Comparison of ENCODE assay signal across 10 cellular contexts in genomic region chr13:52070929-52071523, GRCh38. TPM values are rescaled to one million over a fixed set of nuclear protein-coding genes. Genes with fewer than 3 reads are reported as not detected.
DNase-seq lines count a peak whose midpoint lies in the region; ATAC-seq lines count a peak whose summit lies in the region.
"Had no signal": no experiment of that assay in that cellular context is flagged by ENCODE, and none has a peak within 500 bp of the region (broad histone marks: within the 10 kb centered on the region; RNA-seq: fewer than 3 reads in every experiment).

No MANE protein-coding gene starts in this region.

- H3K27me3 Mint-ChIP-seq in stimulated activated memory B cell treated with anti-CD40 and anti-IgM and Interleukin-4, amounts not matched to agents 10 μg/mL and 1 μg/mL and 100 μg/mL, for 72 hours: peaks cover 44% of the 10 kb centered on the region

- ATAC-seq in HG03135 (IDR thresholded peaks at IDR 0.05; ENCODE audit: unreplicated experiment): no peak
- no peak for ATAC-seq in stimulated activated memory B cell treated with anti-CD40 and anti-IgM and Interleukin-4, amounts not matched to agents 10 μg/mL and 1 μg/mL and 100 μg/mL, for 72 hours
- no peak for ATAC-seq in HG03045 (IDR thresholded peaks at IDR 0.05; ENCODE audit: unreplicated experiment)
- ATAC-seq: pancreas had no signal

- H3K4me1 Mint-ChIP-seq in stimulated activated memory B cell treated with anti-CD40 and anti-IgM and Interleukin-4, amounts not matched to agents 10 μg/mL and 1 μg/mL and 100 μg/mL, for 72 hours: no peaks in the 10 kb centered on the region

- H3K36me3 ChIP-seq in MG63: no peaks in the 10 kb centered on the region
- H3K36me3 ChIP-seq: pancreas had no signal

- no peak overlapping the region for H3K4me3 Mint-ChIP-seq in stimulated activated memory B cell treated with anti-CD40 and anti-IgM and Interleukin-4, amounts not matched to agents 10 μg/mL and 1 μg/mL and 100 μg/mL, for 72 hours

- peaks cover 7% of the 10 kb centered on the region for H3K36me3 Mint-ChIP-seq in stimulated activated memory B cell treated with anti-CD40 and anti-IgM and Interleukin-4, amounts not matched to agents 10 μg/mL and 1 μg/mL and 100 μg/mL, for 72 hours

- no peak overlapping the region for H3K4me3 ChIP-seq in MG63
- H3K4me3 ChIP-seq: pancreas had no signal

- peaks cover 11% of the 10 kb centered on the region for H3K9me3 Mint-ChIP-seq in stimulated activated memory B cell treated with anti-CD40 and anti-IgM and Interleukin-4, amounts not matched to agents 10 μg/mL and 1 μg/mL and 100 μg/mL, for 72 hours

- peak; percentile 40 for DNase-seq in COLO668 (lab: John Stamatoyannopoulos, UW; ENCODE audit: unreplicated experiment)
- DNase-seq in HT1080 (ENCODE audit: low read depth): peak; percentile 61
- DNase-seq in activated CD4-positive, alpha-beta T cell treated with anti-CD3 and anti-CD28 coated beads for 48 hours: peak; percentile 24
- peak; percentile 62 for DNase-seq in islet precursor cell
- DNase-seq in MG63: no peak
- DNase-seq: cortex of kidney, pancreas had no signal

- peaks cover 7% of the 10 kb centered on the region for H3K9me3 ChIP-seq in MG63
- H3K9me3 ChIP-seq: pancreas had no signal

- H3K27me3 ChIP-seq in MG63: no peaks in the 10 kb centered on the region
- H3K27me3 ChIP-seq: pancreas had no signal

- no peak overlapping the region for H3K27ac Mint-ChIP-seq in stimulated activated memory B cell treated with anti-CD40 and anti-IgM and Interleukin-4, amounts not matched to agents 10 μg/mL and 1 μg/mL and 100 μg/mL, for 72 hours

RNA-seq across cellular contexts. Expression of gene UTP14C, which starts 46.5 kb away (rescaled TPM):
- 5.9 and 6.6 TPM in 2 replicates for total RNA-seq in HT1080 (2014; rRNA removed; shearing (Covaris generic))
- polyA plus RNA-seq in HT1080 (2015; cell fraction: cytosol; rRNA removed): 7.4 and 9.6 TPM in 2 replicates
- polyA plus RNA-seq in HT1080 (2015; cell fraction: nucleus; rRNA removed): 11.9 and 12.1 TPM in 2 replicates
- 7.7 and 11.2 TPM in 2 replicates for total RNA-seq in MG63 (2014; rRNA removed; shearing (Covaris generic); ENCODE audit: low replicate concordance)

RNA-seq across cellular contexts. Expression of gene NEK5, which starts 57.8 kb away (rescaled TPM):
- not detected in 2 replicates for total RNA-seq in HT1080 (2014; rRNA removed; shearing (Covaris generic))
- polyA plus RNA-seq in HT1080 (2015; cell fraction: cytosol; rRNA removed): 0.02 TPM in 1 of 2 replicates, not detected in the other
- polyA plus RNA-seq in HT1080 (2015; cell fraction: nucleus; rRNA removed): not detected in 2 replicates
- 0.20 TPM in 1 of 2 replicates, not detected in the other for total RNA-seq in MG63 (2014; rRNA removed; shearing (Covaris generic); ENCODE audit: low replicate concordance)

RNA-seq across cellular contexts. Expression of gene ALG11, which starts 58.8 kb away (rescaled TPM):
- total RNA-seq in HT1080 (2014; rRNA removed; shearing (Covaris generic)): 7.8 and 8.7 TPM in 2 replicates
- 8.2 and 12.8 TPM in 2 replicates for polyA plus RNA-seq in HT1080 (2015; cell fraction: cytosol; rRNA removed)
- polyA plus RNA-seq in HT1080 (2015; cell fraction: nucleus; rRNA removed): 19.2 and 24.9 TPM in 2 replicates
- total RNA-seq in MG63 (2014; rRNA removed; shearing (Covaris generic); ENCODE audit: low replicate concordance): 9.6 and 16.1 TPM in 2 replicates

RNA-seq across cellular contexts. Expression of gene ATP7B, which starts 59.8 kb away (rescaled TPM):
- total RNA-seq in HT1080 (2014; rRNA removed; shearing (Covaris generic)): 2.2 and 2.3 TPM in 2 replicates
- polyA plus RNA-seq in HT1080 (2015; cell fraction: cytosol; rRNA removed): 0.97 and 1.7 TPM in 2 replicates
- 6.1 and 6.5 TPM in 2 replicates for polyA plus RNA-seq in HT1080 (2015; cell fraction: nucleus; rRNA removed)
- 1.9 and 6.9 TPM in 2 replicates for total RNA-seq in MG63 (2014; rRNA removed; shearing (Covaris generic); ENCODE audit: low replicate concordance)
